Comparison of ENCODE assay signal across 9 cellular contexts in genomic region chr18:61992923-61993322, GRCh38.
DNase-seq lines count a peak whose midpoint lies in the region; ATAC-seq and TF ChIP-seq lines count a peak whose summit lies in the region.
"Had no signal": no experiment of that assay in that cellular context is flagged by ENCODE, and none has a peak within 500 bp of the region (broad histone marks: within the 10 kb centered on the region; RNA-seq: fewer than 3 reads in every experiment).

No MANE protein-coding gene starts in this region.

- no peak for TF ChIP-seq CTCF in epithelial cell of esophagus (IDR thresholded peaks at IDR 0.05; ENCODE audit: insufficient read depth, low read depth, low read length, missing control alignments)

- DNase-seq in OCI-M1 (lab: John Stamatoyannopoulos, UW) (peak; percentile 54), epithelial cell of esophagus (ENCODE audit: low read depth) (peak; percentile 50), skeletal muscle cell (ENCODE audit: low read depth) (peak; percentile 50), NCI-H1436 (lab: John Stamatoyannopoulos, UW) (no peak), UCSD-AML1 (lab: John Stamatoyannopoulos, UW; ENCODE audit: unreplicated experiment) (no peak), ACHN (no peak)
- DNase-seq: activated CD4-positive, alpha-beta T cell treated with anti-CD3 and anti-CD28 coated beads for 36 hours; NCI-H82 had no signal

- in situ Hi-C loops in ACHN (cut with HindIII; ENCODE audit: low pct_ligation_motif_present, low pct_unique_long_range_greater_than_20kb, low sequenced_read_pairs): no loop called here

- H3K4me3 ChIP-seq in epithelial cell of esophagus (ENCODE audit: low read length) (no peak overlapping the region), skeletal muscle cell (ENCODE audit: low read depth, low read length) (no peak overlapping the region)

- ATAC-seq in GM19351 (IDR thresholded peaks at IDR 0.05; ENCODE audit: unreplicated experiment): peak; percentile 48

Comparison
In these comparisons a context has a peak if more than half of its experiments do, and no peak if none do; other contexts are left out.
1. DNase-seq: peak in OCI-M1 (single experiment), epithelial cell of esophagus (single experiment) and skeletal muscle cell (single experiment); none in NCI-H1436 (single experiment), UCSD-AML1 (single experiment) and ACHN (single experiment).